Comparison of ENCODE assay signal across 8 cellular contexts in genomic region chr14:92323031-92323915, GRCh38. TPM values are rescaled to one million over a fixed set of nuclear protein-coding genes. Genes with fewer than 3 reads are reported as not detected.
DNase-seq lines count a peak whose midpoint lies in the region; ATAC-seq, FAIRE-seq and TF ChIP-seq lines count a peak whose summit lies in the region.

TSS of gene SLC24A4 (plus strand) at chr14:92323165. CDS start at chr14:92323831, 666 bp downstream.

- H3K9me3 Mint-ChIP-seq in nephron progenitor cell: no peaks in the 10 kb centered on the region

- H3K9me3 ChIP-seq in HUES6 (ENCODE audit: control insufficient read depth, insufficient read depth, low read depth, low read length) (no peaks in the 10 kb centered on the region), small intestine (ENCODE audit: control insufficient read depth, low read depth) (no peaks in the 10 kb centered on the region)

- peak within 1 kb of the TSS; percentile 31 for H3K9ac ChIP-seq in HUES6 (ENCODE audit: low read length)

- ATAC-seq in HG03280 (IDR thresholded peaks at IDR 0.05; ENCODE audit: unreplicated experiment): no peak

- no peaks in the 10 kb centered on the region for H3K36me3 Mint-ChIP-seq in nephron progenitor cell (ENCODE audit: low read depth)

- intact Hi-C loops in dorsolateral prefrontal cortex (cut with DNase I): no loop called here

- peaks cover 9% of the 10 kb centered on the region for H3K4me1 Mint-ChIP-seq in nephron progenitor cell

- WGBS in small intestine, 3 donors: 1 to 4% (median 2%) methylated on average over 70 to 117 of the region's 117 CpGs

- H3K36me3 ChIP-seq in HUES6 (ENCODE audit: control insufficient read depth, insufficient read depth, low read length) (no peaks in the 10 kb centered on the region), small intestine (ENCODE audit: control insufficient read depth in 2 of 2, insufficient read depth in 2 of 2, low read length in 2 of 2) (no peaks in the 10 kb centered on the region)

- H3K4me3 ChIP-seq in HUES6 (ENCODE audit: low read depth, low read length): peak within 1 kb of the TSS; percentile 60
- H3K4me3 ChIP-seq in dorsolateral prefrontal cortex: peak within 1 kb of the TSS; percentile 34 to 76 (median 60)
- H3K4me3 ChIP-seq in small intestine (ENCODE audit: low read depth in 1 of 2, low read length in 2 of 2): peak within 1 kb of the TSS in 1 of 2 donors; percentile 18

- FAIRE-seq in small intestine (lab: Jason Lieb, UNC): no peak

- H3K4me3 Mint-ChIP-seq in nephron progenitor cell: peak within 1 kb of the TSS; percentile 78

- H3K27ac Mint-ChIP-seq in nephron progenitor cell: no peak within 1 kb of the TSS

- no peak for TF ChIP-seq CTCF in dorsolateral prefrontal cortex (IDR thresholded peaks at IDR 0.05 in 54 of 56, conservative IDR thresholded peaks at IDR 0.05 in 2 of 56; ENCODE audit: low read depth in 1 of 56, partially characterized antibody in 56 of 56)
- no peak for TF ChIP-seq CTCF in nephron progenitor cell (IDR thresholded peaks at IDR 0.05)

- H3K27me3 ChIP-seq in HUES6 (ENCODE audit: control insufficient read depth, insufficient read depth, low read length) (peaks cover 98% of the 10 kb centered on the region), dorsolateral prefrontal cortex (peaks cover 0 to 35% (median 10%) of the 10 kb centered on the region in 45 donors), small intestine (ENCODE audit: control insufficient read depth in 2 of 2, insufficient read depth in 2 of 2, low read length in 2 of 2) (peaks cover 12 to 17% of the 10 kb centered on the region in 2 donors)

- H3K27ac ChIP-seq in HUES6 (ENCODE audit: low read depth, low read length) (no peak within 1 kb of the TSS), dorsolateral prefrontal cortex (peak within 1 kb of the TSS in 14 of 59 donors; percentile 7 to 67 (median 34)), small intestine (ENCODE audit: low read depth in 1 of 2, low read length in 1 of 2) (no peak within 1 kb of the TSS)

- DNase-seq in Ammon's horn (ENCODE audit: low spot score): peak; percentile 21
- DNase-seq in dorsolateral prefrontal cortex: peak in 3 of 10 donors; percentile 25 to 63 (median 41)
- DNase-seq in nephron progenitor cell: peak; percentile 60
- no peak for DNase-seq in stimulated activated CD8-positive, alpha-beta memory T cell treated with anti-CD3 and anti-CD28 coated beads, Interleukin-4, amount 100 ng/mL, for 48 hours
- DNase-seq in SIG-M5 (lab: John Stamatoyannopoulos, UW): no peak
- DNase-seq in small intestine: no peak

- H3K4me1 ChIP-seq in HUES6 (ENCODE audit: control insufficient read depth, insufficient read depth, low read length) (peaks cover 10% of the 10 kb centered on the region; the same call in 1 of the 2 replicates), small intestine (ENCODE audit: control insufficient read depth in 2 of 2, insufficient read depth in 1 of 2, low read depth in 1 of 2, low read length in 1 of 2) (no peaks in the 10 kb centered on the region)

- H3K27me3 Mint-ChIP-seq in nephron progenitor cell (ENCODE audit: low read depth, poor library complexity): peaks cover 98% of the 10 kb centered on the region

RNA-seq across cellular contexts. Expression of gene SLC24A4, which starts in this region (rescaled TPM):
- 10 to 100 TPM; 13.6 to 66.0 (median 33.7) TPM for total RNA-seq in dorsolateral prefrontal cortex
- polyA plus RNA-seq in small intestine: under 1 TPM in 1 of 3 donors, not detected in 2; 0.16 TPM

Comparison
In these comparisons a context has a peak if more than half of its experiments do, and no peak if none do; other contexts are left out.
1. DNase-seq: peak in Ammon's horn (single experiment) and nephron progenitor cell (single experiment); none in stimulated activated CD8-positive, alpha-beta memory T cell treated with anti-CD3 and anti-CD28 coated beads, Interleukin-4, amount 100 ng/mL, for 48 hours (single experiment), SIG-M5 (single experiment) and small intestine (single experiment).